Comparison of ENCODE assay signal across 5 cellular contexts in genomic region chr17:1809815-1810214, GRCh38. TPM values are rescaled to one million over a fixed set of nuclear protein-coding genes. Genes with fewer than 3 reads are reported as not detected.
DNase-seq lines count a peak whose midpoint lies in the region; ATAC-seq, FAIRE-seq and TF ChIP-seq lines count a peak whose summit lies in the region.
"Not testable (repeated sequence)": the region's sequence is repeated elsewhere in the genome, so short reads cannot be mapped to it uniquely, and the experiment has no call there.
"Had no signal": no experiment of that assay in that cellular context is flagged by ENCODE, and none has a peak within 500 bp of the region (broad histone marks: within the 10 kb centered on the region; RNA-seq: fewer than 3 reads in every experiment).

No MANE protein-coding gene starts in this region.

- not testable (repeated sequence) for H4K20me1 ChIP-seq in HepG2 (ENCODE audit: insufficient read depth, low read length)

- H3K79me2 ChIP-seq in HepG2 (ENCODE audit: insufficient read depth, low read length) = not testable (repeated sequence)

- H3K27me3 ChIP-seq in Peyer's patch; HepG2 (ENCODE audit: control insufficient read depth in 1 of 2, insufficient read depth in 2 of 2, low read length in 2 of 2); right lobe of liver: not testable (repeated sequence)

- not testable (repeated sequence) for H2AFZ ChIP-seq in HepG2 (ENCODE audit: low read length)

- H3K4me3 ChIP-seq in Peyer's patch; HepG2 (replicated peaks in 1 of 3; ENCODE audit: insufficient read depth in 1 of 3, low read depth in 2 of 3, low read length in 3 of 3); right lobe of liver: not testable (repeated sequence)

- not testable (repeated sequence) for ATAC-seq in HepG2
- peak in 1 of 4 donors; percentile 4 for ATAC-seq in right lobe of liver

- TF ChIP-seq RAD21 in HepG2 (CRISPR knock-in tag; IDR thresholded peaks at IDR 0.05) = not testable (repeated sequence)

- not testable (repeated sequence) for FAIRE-seq in HepG2 (lab: Jason Lieb, UNC)

- in situ Hi-C loops in HepG2 (cut with HindIII; ENCODE audit: extremely low pct_ligation_motif_present, low pct_unique_long_range_greater_than_20kb) = not testable (repeated sequence)

- peak overlapping the region; percentile 20; the same call in 1 of the 2 replicates for H3K9ac ChIP-seq in HepG2 (ENCODE audit: insufficient read depth, low read depth, low read length)

- peak overlapping the region; percentile 53 for H3K27ac Mint-ChIP-seq in nephron progenitor cell

- H3K4me3 Mint-ChIP-seq in nephron progenitor cell = not testable (repeated sequence)

- H3K27ac ChIP-seq in Peyer's patch (peak overlapping the region in 3 of 4 donors; percentile 1 to 80 (median 45)), HepG2 (ENCODE audit: extremely low read length, insufficient read depth, low read length) (peak overlapping the region; percentile 87), right lobe of liver (peak overlapping the region; percentile 63 to 74 (median 69))

- not testable (repeated sequence) for TF ChIP-seq CTCF in Peyer's patch (IDR thresholded peaks at IDR 0.05); HepG2 (CRISPR knock-in tag; IDR thresholded peaks at IDR 0.05); right lobe of liver (IDR thresholded peaks at IDR 0.05); nephron progenitor cell (IDR thresholded peaks at IDR 0.05)

- CTCF ChIA-PET in HepG2 (lab: Yijun Ruan, JAX; ENCODE audit: low intra/inter-chr PET ratio, low total read pairs) = interaction anchor here (1.2 kb wide), 1 partner anchor 26 kb away, joined by 3 read pairs; no protein-coding TSS in a partner anchor

- not testable (repeated sequence) for H3K4me1 Mint-ChIP-seq in nephron progenitor cell

- TF ChIP-seq EP300 in HepG2 (IDR thresholded peaks at IDR 0.05; ENCODE audit: low read depth in 2 of 2, low read length in 2 of 2); HepG2 (CRISPR knock-in tag; IDR thresholded peaks at IDR 0.05; ENCODE audit: borderline replicate concordance): not testable (repeated sequence)

- not testable (repeated sequence) for H3K9me3 Mint-ChIP-seq in nephron progenitor cell

- BruUV-seq in HepG2 (replicated peaks; lab: Mats Ljungman, UMichigan) = not testable (repeated sequence)

- POLR2A ChIA-PET in HepG2 (lab: Yijun Ruan, JAX) = interaction anchor here (1.1 to 4.4 kb wide), 15 partner anchors 10 to 185 kb away, joined by 3 to 51 read pairs (median 9); partner anchors contain the start of genes RILP, RPA1, SERPINF1 and SERPINF2

- H3K4me2 ChIP-seq in HepG2 (ENCODE audit: low read depth, low read length) = peak overlapping the region; percentile 80; the same call in 1 of the 2 replicates

- intact Hi-C loops in HepG2 (cut with micrococcal nuclease; ENCODE audit: unreplicated experiment); right lobe of liver (cut with DNase I): not testable (repeated sequence)

- not testable (repeated sequence) for H3K9me3 ChIP-seq in Peyer's patch; HepG2 (ENCODE audit: low read length); right lobe of liver

- not testable (repeated sequence) for H3K4me1 ChIP-seq in Peyer's patch
- peaks cover 41% of the 10 kb centered on the region for H3K4me1 ChIP-seq in HepG2 (ENCODE audit: insufficient read depth, low read length)
- H3K4me1 ChIP-seq in right lobe of liver = peaks cover 0 to 27% (median 9%) of the 10 kb centered on the region in 4 donors

- not testable (repeated sequence) for TF ChIP-seq POLR2A in Peyer's patch (IDR thresholded peaks at IDR 0.05); HepG2 (IDR thresholded peaks at IDR 0.05; ENCODE audit: insufficient read depth in 1 of 2, low read depth in 2 of 2, low read length in 2 of 2); right lobe of liver (IDR thresholded peaks at IDR 0.05)

- WGBS in HepG2 (ENCODE audit: low lambda C conversion rate) = 98% methylated on average over 8 of the region's 8 CpGs
- 92% methylated on average over 7 of the region's 8 CpGs for WGBS in right lobe of liver (ENCODE audit: insufficient coverage, low coverage, low lambda C conversion rate, missing lambda C conversion rate)

- peaks cover 0 to 11% (median 0%) of the 10 kb centered on the region in 3 donors for H3K36me3 ChIP-seq in Peyer's patch
- peaks cover 3 to 24% of the 10 kb centered on the region in 2 experiments; a peak in 3 of 5 replicates for H3K36me3 ChIP-seq in HepG2 (replicated peaks in 1 of 2; ENCODE audit: control insufficient read depth in 1 of 2, insufficient read depth in 2 of 2, low read length in 2 of 2)
- H3K36me3 ChIP-seq in right lobe of liver = not testable (repeated sequence)

- H3K36me3 Mint-ChIP-seq in nephron progenitor cell (ENCODE audit: low read depth) = peaks cover 21% of the 10 kb centered on the region

- peak in 1 of 3 donors; percentile 18 for DNase-seq in Peyer's patch
- not testable (repeated sequence) for DNase-seq in HepG2 (ENCODE audit: low spot score); right lobe of liver; nephron progenitor cell

- H3K27me3 Mint-ChIP-seq in nephron progenitor cell (ENCODE audit: low read depth, poor library complexity) = not testable (repeated sequence)

RNA-seq across cellular contexts. Expression of gene SMYD4, which starts 19.9 kb away (rescaled TPM):
- total RNA-seq in Peyer's patch (10 to 100 TPM; 31.2 to 42.1 (median 39.8) TPM), HepG2 (2016; rRNA removed; fragmentation: Illumina TruSeq; extraction: Trizol) (9.8 and 11.3 TPM in 2 replicates), right lobe of liver (1 to 10 TPM; 4.6 to 6.7 (median 6.0) TPM)
- 6.9 and 7.8 TPM in 2 replicates for total RNA-seq in HepG2 (2016; cell fraction: cytosol; rRNA removed; fragmentation: Illumina TruSeq; extraction: Trizol; ENCODE audit: low read depth)
- total RNA-seq in HepG2 (2016; cell fraction: insoluble cytoplasmic fraction; rRNA removed; fragmentation: Illumina TruSeq; extraction: Trizol) = 8.4 and 10.3 TPM in 2 replicates
- 5.6 and 5.7 TPM in 2 replicates for total RNA-seq in HepG2 (2016; cell fraction: membrane; rRNA removed; fragmentation: Illumina TruSeq; extraction: Trizol)
- total RNA-seq in HepG2 (2016; cell fraction: nucleus; rRNA removed; fragmentation: Illumina TruSeq; extraction: Trizol) = 15.8 and 16.9 TPM in 2 replicates
- 7.4 and 7.9 TPM in 2 replicates for polyA plus RNA-seq in HepG2 (2011; rRNA removed)
- 3.4 and 4.0 TPM in 2 replicates for polyA plus RNA-seq in HepG2 (2011; cell fraction: cytosol; rRNA removed)
- polyA plus RNA-seq in HepG2 (2011; cell fraction: nucleus; rRNA removed) = 10.1 and 12.5 TPM in 2 replicates
- 4.6 and 6.0 TPM in 2 replicates for polyA plus RNA-seq in HepG2 (2012)
- 1.3 and 2.0 TPM in 2 replicates for polyA plus RNA-seq in HepG2 (2016; cell fraction: cytosol; fragmentation: Illumina TruSeq; extraction: Trizol; ENCODE audit: low read depth)
- 4.1 and 5.3 TPM in 2 replicates for polyA plus RNA-seq in HepG2 (2016; cell fraction: insoluble cytoplasmic fraction; fragmentation: Illumina TruSeq; extraction: Trizol; ENCODE audit: low read depth)
- polyA plus RNA-seq in HepG2 (2016; cell fraction: membrane; fragmentation: Illumina TruSeq; extraction: Trizol; ENCODE audit: low read depth) = 1.4 and 1.8 TPM in 2 replicates
- 18.3 and 20.1 TPM in 2 replicates for polyA plus RNA-seq in HepG2 (2016; cell fraction: nucleus; fragmentation: Illumina TruSeq; extraction: Trizol; ENCODE audit: insufficient read depth, low read depth)
- polyA minus RNA-seq in HepG2 (2011; rRNA and poly(A)+ RNA removed; ENCODE audit: low replicate concordance) = 19.3 and 35.9 TPM in 2 replicates
- 3.6 and 3.8 TPM in 2 replicates for polyA minus RNA-seq in HepG2 (2011; cell fraction: cytosol; rRNA and poly(A)+ RNA removed)
- 19.4 and 21.5 TPM in 2 replicates for polyA minus RNA-seq in HepG2 (2011; cell fraction: nucleus; rRNA and poly(A)+ RNA removed)

RNA-seq across cellular contexts. Expression of gene RPA1, which starts 20.0 kb away (rescaled TPM):
- total RNA-seq in Peyer's patch (10 to 100 TPM; 17.2 to 32.2 (median 26.0) TPM), HepG2 (2016; rRNA removed; fragmentation: Illumina TruSeq; extraction: Trizol) (13.9 and 53.3 TPM in 2 replicates), right lobe of liver (10 to 100 TPM; 10.9 to 35.5 (median 29.2) TPM)
- 8.1 and 14.0 TPM in 2 replicates for total RNA-seq in HepG2 (2016; cell fraction: cytosol; rRNA removed; fragmentation: Illumina TruSeq; extraction: Trizol; ENCODE audit: low read depth)
- total RNA-seq in HepG2 (2016; cell fraction: insoluble cytoplasmic fraction; rRNA removed; fragmentation: Illumina TruSeq; extraction: Trizol) = 13.1 and 49.9 TPM in 2 replicates
- 13.5 and 14.0 TPM in 2 replicates for total RNA-seq in HepG2 (2016; cell fraction: membrane; rRNA removed; fragmentation: Illumina TruSeq; extraction: Trizol)
- total RNA-seq in HepG2 (2016; cell fraction: nucleus; rRNA removed; fragmentation: Illumina TruSeq; extraction: Trizol) = 20.2 and 24.8 TPM in 2 replicates
- polyA plus RNA-seq in HepG2 (2011; rRNA removed) = 25.6 and 37.6 TPM in 2 replicates
- 27.1 and 28.9 TPM in 2 replicates for polyA plus RNA-seq in HepG2 (2011; cell fraction: cytosol; rRNA removed)
- polyA plus RNA-seq in HepG2 (2011; cell fraction: nucleus; rRNA removed) = 16.5 and 18.5 TPM in 2 replicates
- polyA plus RNA-seq in HepG2 (2012) = 17.6 and 31.9 TPM in 2 replicates
- 3.7 and 4.5 TPM in 2 replicates for polyA plus RNA-seq in HepG2 (2016; cell fraction: cytosol; fragmentation: Illumina TruSeq; extraction: Trizol; ENCODE audit: low read depth)
- 101 and 117 TPM in 2 replicates for polyA plus RNA-seq in HepG2 (2016; cell fraction: insoluble cytoplasmic fraction; fragmentation: Illumina TruSeq; extraction: Trizol; ENCODE audit: low read depth)
- 10.9 and 12.5 TPM in 2 replicates for polyA plus RNA-seq in HepG2 (2016; cell fraction: membrane; fragmentation: Illumina TruSeq; extraction: Trizol; ENCODE audit: low read depth)
- polyA plus RNA-seq in HepG2 (2016; cell fraction: nucleus; fragmentation: Illumina TruSeq; extraction: Trizol; ENCODE audit: insufficient read depth, low read depth) = 50.9 and 54.7 TPM in 2 replicates
- 36.8 and 136 TPM in 2 replicates for polyA minus RNA-seq in HepG2 (2011; rRNA and poly(A)+ RNA removed; ENCODE audit: low replicate concordance)
- 17.9 and 20.5 TPM in 2 replicates for polyA minus RNA-seq in HepG2 (2011; cell fraction: cytosol; rRNA and poly(A)+ RNA removed)
- 8.1 and 9.6 TPM in 2 replicates for polyA minus RNA-seq in HepG2 (2011; cell fraction: nucleus; rRNA and poly(A)+ RNA removed)

RNA-seq across cellular contexts. Expression of gene SERPINF1, which starts 48.0 kb away (rescaled TPM):
- total RNA-seq in Peyer's patch (100 to 1,000 TPM in 1 of 4 donors, 10 to 100 TPM in 3; 28.7 to 306 (median 81.6) TPM), HepG2 (2016; rRNA removed; fragmentation: Illumina TruSeq; extraction: Trizol) (418 and 853 TPM in 2 replicates), right lobe of liver (1,000 to 10,000 TPM in 2 of 6 experiments, 100 to 1,000 TPM in 4; 621 to 1,110 (median 800) TPM)
- total RNA-seq in HepG2 (2016; cell fraction: cytosol; rRNA removed; fragmentation: Illumina TruSeq; extraction: Trizol; ENCODE audit: low read depth) = 177 and 189 TPM in 2 replicates
- 427 and 844 TPM in 2 replicates for total RNA-seq in HepG2 (2016; cell fraction: insoluble cytoplasmic fraction; rRNA removed; fragmentation: Illumina TruSeq; extraction: Trizol)
- total RNA-seq in HepG2 (2016; cell fraction: membrane; rRNA removed; fragmentation: Illumina TruSeq; extraction: Trizol) = 209 and 251 TPM in 2 replicates
- total RNA-seq in HepG2 (2016; cell fraction: nucleus; rRNA removed; fragmentation: Illumina TruSeq; extraction: Trizol) = 690 and 808 TPM in 2 replicates
- 2,101 and 2,733 TPM in 2 replicates for polyA plus RNA-seq in HepG2 (2011; rRNA removed)
- 2,219 and 2,408 TPM in 2 replicates for polyA plus RNA-seq in HepG2 (2011; cell fraction: cytosol; rRNA removed)
- 1,095 and 1,323 TPM in 2 replicates for polyA plus RNA-seq in HepG2 (2011; cell fraction: nucleus; rRNA removed)
- polyA plus RNA-seq in HepG2 (2012) = 624 and 785 TPM in 2 replicates
- 255 and 290 TPM in 2 replicates for polyA plus RNA-seq in HepG2 (2016; cell fraction: cytosol; fragmentation: Illumina TruSeq; extraction: Trizol; ENCODE audit: low read depth)
- 625 and 642 TPM in 2 replicates for polyA plus RNA-seq in HepG2 (2016; cell fraction: insoluble cytoplasmic fraction; fragmentation: Illumina TruSeq; extraction: Trizol; ENCODE audit: low read depth)
- 280 and 299 TPM in 2 replicates for polyA plus RNA-seq in HepG2 (2016; cell fraction: membrane; fragmentation: Illumina TruSeq; extraction: Trizol; ENCODE audit: low read depth)
- 1,428 and 1,667 TPM in 2 replicates for polyA plus RNA-seq in HepG2 (2016; cell fraction: nucleus; fragmentation: Illumina TruSeq; extraction: Trizol; ENCODE audit: insufficient read depth, low read depth)
- 1.4 and 887 TPM in 2 replicates for polyA minus RNA-seq in HepG2 (2011; rRNA and poly(A)+ RNA removed; ENCODE audit: low replicate concordance)
- polyA minus RNA-seq in HepG2 (2011; cell fraction: cytosol; rRNA and poly(A)+ RNA removed) = 345 and 528 TPM in 2 replicates
- 167 and 268 TPM in 2 replicates for polyA minus RNA-seq in HepG2 (2011; cell fraction: nucleus; rRNA and poly(A)+ RNA removed)
- total RNA-seq: CD4-positive, CD25-positive, alpha-beta regulatory T cell had no signal
